In genomic region chr6:110296151-110297028, GRCh38 we compare ENCODE assay signal across 12 cellular contexts.
A peak's percentile ranks its signal among the peaks of the same experiment; 100 is the strongest.
DNase-seq lines count a peak whose midpoint lies in the region; ATAC-seq, FAIRE-seq and TF ChIP-seq lines count a peak whose summit lies in the region.
"Had no signal": no experiment of that assay in that cellular context is flagged by ENCODE, and none has a peak within 500 bp of the region (broad histone marks: within the 10 kb centered on the region; RNA-seq: fewer than 3 reads in every experiment).

No MANE protein-coding gene starts in this region.

- H3K27ac Mint-ChIP-seq in activated naive CD4-positive, alpha-beta T cell treated with anti-CD3 and anti-CD28 coated beads for 36 hours = no peak overlapping the region

- no peak for TF ChIP-seq CTCF in WI38 (IDR thresholded peaks at IDR 0.05; ENCODE audit: low read depth, low read length)
- no peak for TF ChIP-seq CTCF in uterus (IDR thresholded peaks at IDR 0.05)

- H3K4me1 Mint-ChIP-seq in activated naive CD4-positive, alpha-beta T cell treated with anti-CD3 and anti-CD28 coated beads for 36 hours (ENCODE audit: low read depth) = peaks cover 8% of the 10 kb centered on the region

- CTCF ChIA-PET in activated naive CD4-positive, alpha-beta T cell treated with anti-CD3 and anti-CD28 coated beads for 36 hours (lab: Charles Lee) = no interaction called here

- no peak for TF ChIP-seq POLR2A in uterus (IDR thresholded peaks at IDR 0.05)

- H3K9me3 Mint-ChIP-seq in activated naive CD4-positive, alpha-beta T cell treated with anti-CD3 and anti-CD28 coated beads for 36 hours = no peaks in the 10 kb centered on the region

- H3K27me3 Mint-ChIP-seq in activated naive CD4-positive, alpha-beta T cell treated with anti-CD3 and anti-CD28 coated beads for 36 hours (ENCODE audit: low read depth) = peaks cover 17% of the 10 kb centered on the region

- H3K4me3 ChIP-seq in WI38 (ENCODE audit: low read depth, low read length) = peak overlapping the region; percentile 28
- peak overlapping the region in 1 of 2 donors; percentile 31 for H3K4me3 ChIP-seq in uterus

- peak; percentile 96 for FAIRE-seq in islet of Langerhans (lab: Jason Lieb, UNC)
- FAIRE-seq: H1 had no signal

- H3K4me1 ChIP-seq in uterus = no peaks in the 10 kb centered on the region

- intact Hi-C loops in activated naive CD4-positive, alpha-beta T cell treated with anti-CD3 and anti-CD28 coated beads for 36 hours (cut with micrococcal nuclease) = loop anchor here (5.0 kb wide), 1 partner anchor 114 kb away; the partner anchor contains the start of gene CDC40
- intact Hi-C loops in uterus (cut with DNase I; ENCODE audit: low total_unique reads) = no loop called here

- peak overlapping the region; percentile 50 to 67 for H3K27ac ChIP-seq in uterus
- H3K27ac ChIP-seq: brain microvascular endothelial cell, RWPE1 had no signal

- H3K9me3 ChIP-seq in uterus = no peaks in the 10 kb centered on the region

- no peaks in the 10 kb centered on the region for H3K27me3 ChIP-seq in uterus
- H3K27me3 ChIP-seq: brain microvascular endothelial cell had no signal

- no peaks in the 10 kb centered on the region for H3K36me3 ChIP-seq in uterus
- H3K36me3 ChIP-seq: brain microvascular endothelial cell had no signal

- no peak for ATAC-seq in HG02840 (IDR thresholded peaks at IDR 0.05; ENCODE audit: low FRiP score, unreplicated experiment)

- DNase-seq in activated naive CD4-positive, alpha-beta T cell treated with anti-CD3 and anti-CD28 coated beads for 36 hours = peak; percentile 16
- no peak for DNase-seq in activated naive CD4-positive, alpha-beta T cell treated with Interleukin-2 at 50 U/mL for 16 hours
- DNase-seq in uterus (no peak), HT-29 (ENCODE audit: low spot score) (no peak)
- no peak for DNase-seq in stimulated activated naive CD4-positive, alpha-beta T cell (lab: John Stamatoyannopoulos, UW)
- DNase-seq: brain microvascular endothelial cell, mammary epithelial cell had no signal

- no peaks in the 10 kb centered on the region for H3K36me3 Mint-ChIP-seq in activated naive CD4-positive, alpha-beta T cell treated with anti-CD3 and anti-CD28 coated beads for 36 hours (ENCODE audit: low read depth)

- H3K4me3 Mint-ChIP-seq in activated naive CD4-positive, alpha-beta T cell treated with anti-CD3 and anti-CD28 coated beads for 36 hours = no peak overlapping the region
